Comparison of ENCODE assay signal across 9 cellular contexts in genomic region chr2:105403785-105404698, GRCh38. TPM values are rescaled to one million over a fixed set of nuclear protein-coding genes. Genes with fewer than 3 reads are reported as not detected.
DNase-seq lines count a peak whose midpoint lies in the region; ATAC-seq and TF ChIP-seq lines count a peak whose summit lies in the region.
"Had no signal": no experiment of that assay in that cellular context is flagged by ENCODE, and none has a peak within 500 bp of the region (broad histone marks: within the 10 kb centered on the region; RNA-seq: fewer than 3 reads in every experiment).

No MANE protein-coding gene starts in this region.

- H3K9me3 ChIP-seq in WERI-Rb-1 (ENCODE audit: severe bottlenecking) (peaks cover 2% of the 10 kb centered on the region), vagina (no peaks in the 10 kb centered on the region)

- peaks cover 25% of the 10 kb centered on the region for H3K4me1 ChIP-seq in vagina

- ATAC-seq in HG02852 (IDR thresholded peaks at IDR 0.05; ENCODE audit: unreplicated experiment) (no peak), HG03457 (IDR thresholded peaks at IDR 0.05; ENCODE audit: unreplicated experiment) (no peak)

- intact Hi-C loops in vagina (cut with DNase I): no loop called here

- TF ChIP-seq POLR2A in vagina (IDR thresholded peaks at IDR 0.05): no peak

- H3K27me3 ChIP-seq in WERI-Rb-1 (ENCODE audit: insufficient read depth, low read depth, severe bottlenecking) (no peaks in the 10 kb centered on the region), vagina (no peaks in the 10 kb centered on the region)

- H3K27ac ChIP-seq in WERI-Rb-1 (no peak overlapping the region), vagina (peak overlapping the region; percentile 30)

- H3K4me3 ChIP-seq in WERI-Rb-1 (ENCODE audit: low read depth, low read length) (no peak overlapping the region), vagina (no peak overlapping the region)

- peak; percentile 48 for DNase-seq in NCI-H82 (lab: John Stamatoyannopoulos, UW)
- no peak for DNase-seq in NCI-H82 treated with DMSO at 0.1 percent for 48 hours (lab: John Stamatoyannopoulos, UW; ENCODE audit: unreplicated experiment)
- DNase-seq in WERI-Rb-1: peak; percentile 43
- peak; percentile 95 for DNase-seq in iris pigment epithelial cell (ENCODE audit: low read depth)
- DNase-seq in vagina (ENCODE audit: extremely low spot score in 2 of 2): no peak
- DNase-seq in GM19240 (ENCODE audit: insufficient read length, low spot score): no peak
- DNase-seq: C1 segment of cervical spinal cord had no signal

- no peaks in the 10 kb centered on the region for H3K36me3 ChIP-seq in WERI-Rb-1
- H3K36me3 ChIP-seq in vagina: no peaks in the 10 kb centered on the region

- TF ChIP-seq CTCF in WERI-Rb-1 (IDR thresholded peaks at IDR 0.05; ENCODE audit: low read depth, low read length) (peak; percentile 41; the same call in 1 of the 2 replicates), vagina (IDR thresholded peaks at IDR 0.05) (no peak)

RNA-seq across cellular contexts. Expression of gene FHL2, which starts 5.2 kb away (rescaled TPM):
- 62.1 TPM for total RNA-seq in vagina

Comparison
In these comparisons a context has a peak if more than half of its experiments do, and no peak if none do; other contexts are left out.
1. DNase-seq: peak in NCI-H82 (single experiment), WERI-Rb-1 (single experiment) and iris pigment epithelial cell (single experiment); none in NCI-H82 treated with DMSO at 0.1 percent for 48 hours (single experiment), vagina (0 of 2) and GM19240 (single experiment).